Comparison of ENCODE assay signal across 9 cellular contexts in the genomic region with DNA sequence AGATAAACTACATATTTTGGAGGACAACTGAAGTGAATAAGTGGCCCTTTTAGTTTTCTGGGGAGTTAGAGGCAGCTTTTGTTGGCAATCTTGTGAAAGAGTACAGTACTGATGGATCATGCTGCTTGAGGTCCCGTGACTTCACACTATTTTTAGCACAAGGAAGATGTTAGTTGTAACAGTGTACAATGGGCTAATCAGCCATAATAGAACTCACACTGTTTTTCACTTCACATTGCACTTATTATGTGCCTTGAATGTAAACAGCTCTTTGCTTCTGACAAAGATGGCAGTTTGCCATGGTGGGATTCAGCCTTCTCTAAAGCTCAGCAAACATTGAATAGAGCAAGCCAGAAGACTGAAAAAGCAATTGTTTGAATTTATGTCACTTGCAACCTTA.
A peak's percentile ranks its signal among the peaks of the same experiment; 100 is the strongest.
DNase-seq lines count a peak whose midpoint lies in the region; ATAC-seq and TF ChIP-seq lines count a peak whose summit lies in the region.
"Had no signal": no experiment of that assay in that cellular context is flagged by ENCODE, and none has a peak within 500 bp of the region (broad histone marks: within the 10 kb centered on the region; RNA-seq: fewer than 3 reads in every experiment).

No MANE protein-coding gene starts in this region.

- H3K9ac ChIP-seq in trophoblast cell (ENCODE audit: low read length) (no peak overlapping the region), smooth muscle cell (ENCODE audit: low read depth) (no peak overlapping the region)

- DNase-seq in HAP-1 (ENCODE audit: low spot score in 2 of 2) (peak; percentile 78 to 79), NCI-H2227 (lab: John Stamatoyannopoulos, UW; ENCODE audit: unreplicated experiment) (peak; percentile 68), psoas muscle (no peak), trophoblast cell (no peak), smooth muscle cell (lab: John Stamatoyannopoulos, UW; ENCODE audit: unreplicated experiment) (no peak), A172 (ENCODE audit: low spot score) (no peak)
- DNase-seq: aorta, T-cell had no signal

- H2BK12ac ChIP-seq in trophoblast cell (ENCODE audit: low read length), result no peak overlapping the region

- H3K23ac ChIP-seq in trophoblast cell (ENCODE audit: low read length), result no peak overlapping the region

- no peak overlapping the region for H4K91ac ChIP-seq in trophoblast cell (ENCODE audit: low read depth, low read length)

- H2AFZ ChIP-seq in trophoblast cell (ENCODE audit: insufficient read depth, low read length, poor library complexity) (no peak overlapping the region), smooth muscle cell (ENCODE audit: low read depth) (no peak overlapping the region)

- H3K4ac ChIP-seq in trophoblast cell (ENCODE audit: low read depth, low read length), result no peak overlapping the region

- no peak for TF ChIP-seq CTCF in psoas muscle (IDR thresholded peaks at IDR 0.05)
- no peak for TF ChIP-seq CTCF in smooth muscle cell (IDR thresholded peaks at IDR 0.05; ENCODE audit: borderline replicate concordance, insufficient read depth, poor library complexity, severe bottlenecking)

- H3K4me3 ChIP-seq in HAP-1 (no peak overlapping the region), psoas muscle (no peak overlapping the region), trophoblast cell (ENCODE audit: low read depth, low read length) (no peak overlapping the region), smooth muscle cell (no peak overlapping the region)

- H3K79me1 ChIP-seq in trophoblast cell (ENCODE audit: low read length), result no peaks in the 10 kb centered on the region

- no peaks in the 10 kb centered on the region for H4K20me1 ChIP-seq in smooth muscle cell (ENCODE audit: low read depth)

- WGBS in psoas muscle, 3 donors, result 0 to 14% (median 10%) methylated on average over 1 of the region's 1 CpG
- no CpG with 5 or more reads among the region's 1 CpG for WGBS in trophoblast cell (ENCODE audit: extremely low coverage, insufficient coverage, insufficient read length)
- 41% methylated on average over 1 of the region's 1 CpG for WGBS in smooth muscle cell (ENCODE audit: low lambda C conversion rate)

- peaks cover 37% of the 10 kb centered on the region for H3K4me1 ChIP-seq in HAP-1
- peaks cover 14% of the 10 kb centered on the region for H3K4me1 ChIP-seq in psoas muscle
- H3K4me1 ChIP-seq in trophoblast cell (ENCODE audit: control insufficient read depth in 1 of 2, insufficient read depth in 2 of 2, low read length in 2 of 2), result no peaks in the 10 kb centered on the region
- peaks cover 53% of the 10 kb centered on the region for H3K4me1 ChIP-seq in smooth muscle cell (ENCODE audit: low read depth)

- no peak overlapping the region for H3K18ac ChIP-seq in trophoblast cell (ENCODE audit: low read length)

- no peak overlapping the region for H3K14ac ChIP-seq in trophoblast cell (ENCODE audit: low read length)

- H3K9me3 ChIP-seq in HAP-1 (no peaks in the 10 kb centered on the region), psoas muscle (no peaks in the 10 kb centered on the region), trophoblast cell (ENCODE audit: insufficient read depth, low read depth, low read length) (no peaks in the 10 kb centered on the region), smooth muscle cell (replicated peaks; ENCODE audit: low read depth) (no peaks in the 10 kb centered on the region)

- no peak overlapping the region for H2BK120ac ChIP-seq in trophoblast cell (ENCODE audit: insufficient read depth, low read length, poor library complexity)

- in situ Hi-C loops in HAP-1 (cut with MboI; ENCODE audit: low sequenced_read_pairs), result no loop called here

- no peaks in the 10 kb centered on the region for H3F3A ChIP-seq in smooth muscle cell (ENCODE audit: low read depth)

- no peak overlapping the region for H4K12ac ChIP-seq in trophoblast cell (ENCODE audit: low read depth, low read length)

- intact Hi-C loops in psoas muscle (cut with DNase I), result no loop called here

- H2AK5ac ChIP-seq in trophoblast cell (ENCODE audit: low read length), result no peak overlapping the region

- ATAC-seq in esophagus mucosa (peak; percentile 28), psoas muscle (peak in 3 of 4 donors; percentile 60 to 83 (median 75))
- ATAC-seq: T-cell had no signal

- H3K36me3 ChIP-seq in HAP-1 (replicated peaks), result no peaks in the 10 kb centered on the region
- no peaks in the 10 kb centered on the region for H3K36me3 ChIP-seq in psoas muscle (ENCODE audit: insufficient read depth in 1 of 2, low read depth in 1 of 2)
- no peaks in the 10 kb centered on the region for H3K36me3 ChIP-seq in trophoblast cell (ENCODE audit: control insufficient read depth in 1 of 2, insufficient read depth in 2 of 2, low read length in 2 of 2)
- no peaks in the 10 kb centered on the region for H3K36me3 ChIP-seq in smooth muscle cell (ENCODE audit: low read depth)

- no peak overlapping the region for H4K8ac ChIP-seq in trophoblast cell (ENCODE audit: low read depth, low read length)

- H3K79me2 ChIP-seq in trophoblast cell (ENCODE audit: control insufficient read depth, insufficient read depth, low read length, poor library complexity), result no peaks in the 10 kb centered on the region
- no peaks in the 10 kb centered on the region for H3K79me2 ChIP-seq in smooth muscle cell (ENCODE audit: low read depth)

- H2BK5ac ChIP-seq in trophoblast cell (ENCODE audit: low read depth, low read length, poor library complexity), result no peak overlapping the region

- H3K27ac ChIP-seq in psoas muscle (no peak overlapping the region), trophoblast cell (ENCODE audit: low read depth, low read length) (no peak overlapping the region), smooth muscle cell (ENCODE audit: low read depth) (no peak overlapping the region)

- H3K27me3 ChIP-seq in HAP-1 (ENCODE audit: low read depth) (no peaks in the 10 kb centered on the region), psoas muscle (ENCODE audit: insufficient read depth in 3 of 3, low read length in 2 of 3) (no peaks in the 10 kb centered on the region), trophoblast cell (ENCODE audit: insufficient read depth, low read length) (no peaks in the 10 kb centered on the region), smooth muscle cell (ENCODE audit: low read depth) (no peaks in the 10 kb centered on the region)

- no peak overlapping the region for H3K4me2 ChIP-seq in trophoblast cell (ENCODE audit: low read length)
- H3K4me2 ChIP-seq in smooth muscle cell, result no peak overlapping the region

Comparison
In these comparisons a context has a peak if more than half of its experiments do, and no peak if none do; other contexts are left out.
1. DNase-seq: peak in HAP-1 (2 of 2) and NCI-H2227 (single experiment); none in psoas muscle (0 of 2), trophoblast cell (0 of 2), smooth muscle cell (single experiment) and A172 (single experiment).